Comparison of ENCODE assay signal across 8 cellular contexts in genomic region chr6:89117285-89118108, GRCh38. TPM values are rescaled to one million over a fixed set of nuclear protein-coding genes. Genes with fewer than 3 reads are reported as not detected.
DNase-seq lines count a peak whose midpoint lies in the region; ATAC-seq and TF ChIP-seq lines count a peak whose summit lies in the region.

TSS of gene SRSF12 (minus strand) at chr6:89118071. CDS start at chr6:89117887, 184 bp downstream.

- H3K9me3 ChIP-seq in esophagus squamous epithelium (no peaks in the 10 kb centered on the region), thoracic aorta (no peaks in the 10 kb centered on the region)

- DNase-seq in HFF-Myc (ENCODE audit: extremely low read depth, low read depth) (no peak), NCI-H2171 treated with DMSO at 0.1 percent for 48 hours (lab: John Stamatoyannopoulos, UW) (peak; percentile 59), activated T-cell treated with anti-CD3 and anti-CD28 coated beads for 4 hours (peak; percentile 5), esophagus squamous epithelium (lab: John Stamatoyannopoulos, UW) (no peak), thoracic aorta (ENCODE audit: low spot score) (no peak), H4 (ENCODE audit: low spot score) (no peak)
- DNase-seq in natural killer cell treated with Interleukin-12 subunit alpha and Interleukin-12 subunit beta and Interleukin-15 and Interleukin-18, amount 100 ng/mL, for 72 hours (ENCODE audit: low spot score), result peak; percentile 77

- peak; percentile 96 to 97 for ATAC-seq in natural killer cell treated with Interleukin-12 subunit alpha and Interleukin-12 subunit beta and Interleukin-15 and Interleukin-18, amount 100 ng/mL, for 72 hours
- ATAC-seq in thoracic aorta (ENCODE audit: insufficient number of reproducible peaks, low FRiP score, low read depth), result no peak

- H3K9me3 Mint-ChIP-seq in natural killer cell treated with Interleukin-12 subunit alpha and Interleukin-12 subunit beta and Interleukin-15 and Interleukin-18, amount 100 ng/mL, for 72 hours, result no peaks in the 10 kb centered on the region

- peaks cover 0 to 3% of the 10 kb centered on the region in 2 donors for H3K27me3 Mint-ChIP-seq in natural killer cell treated with Interleukin-12 subunit alpha and Interleukin-12 subunit beta and Interleukin-15 and Interleukin-18, amount 100 ng/mL, for 72 hours

- no peaks in the 10 kb centered on the region for H3K36me3 ChIP-seq in esophagus squamous epithelium
- no peaks in the 10 kb centered on the region for H3K36me3 ChIP-seq in thoracic aorta

- peaks cover 11 to 12% of the 10 kb centered on the region in 2 donors for H3K4me1 Mint-ChIP-seq in natural killer cell treated with Interleukin-12 subunit alpha and Interleukin-12 subunit beta and Interleukin-15 and Interleukin-18, amount 100 ng/mL, for 72 hours (ENCODE audit: low read depth in 2 of 2)

- 0 to 2% methylated on average over 14 of the region's 105 CpGs for WGBS in esophagus squamous epithelium, 2 donors

- intact Hi-C loops in esophagus squamous epithelium (cut with DNase I), result loop anchor here (10.0 kb wide), 1 partner anchor 133 kb away; no protein-coding TSS in a partner anchor

- H3K4me3 ChIP-seq in HFF-Myc (replicated peaks; ENCODE audit: low read depth, low read length) (peak within 1 kb of the TSS; percentile 47), esophagus squamous epithelium (peak within 1 kb of the TSS; percentile 52 to 91 (median 62)), thoracic aorta (peak within 1 kb of the TSS; percentile 89)

- no peak for TF ChIP-seq POLR2A in esophagus squamous epithelium (IDR thresholded peaks at IDR 0.05)

- peaks cover 0 to 3% (median 0%) of the 10 kb centered on the region in 4 donors for H3K27me3 ChIP-seq in esophagus squamous epithelium
- H3K27me3 ChIP-seq in thoracic aorta (replicated peaks; ENCODE audit: insufficient read depth), result no peaks in the 10 kb centered on the region

- peak within 1 kb of the TSS; percentile 54 to 58 for H3K27ac Mint-ChIP-seq in natural killer cell treated with Interleukin-12 subunit alpha and Interleukin-12 subunit beta and Interleukin-15 and Interleukin-18, amount 100 ng/mL, for 72 hours

- H3K27ac ChIP-seq in esophagus squamous epithelium (peak within 1 kb of the TSS; percentile 8 to 41 (median 22)), thoracic aorta (peak within 1 kb of the TSS; percentile 15 to 20)

- H3K4me1 ChIP-seq in esophagus squamous epithelium (peaks cover 0 to 23% (median 3%) of the 10 kb centered on the region in 3 donors), thoracic aorta (ENCODE audit: control insufficient read depth in 1 of 2, low read depth in 2 of 2) (peaks cover 0 to 17% of the 10 kb centered on the region in 2 donors)

- TF ChIP-seq CTCF in GM12872 (IDR thresholded peaks at IDR 0.05; ENCODE audit: insufficient read depth, low read depth, low read length) (peak; percentile 17; the same call in 1 of the 3 replicates), HFF-Myc (IDR thresholded peaks at IDR 0.05; ENCODE audit: low read depth, low read length, missing control alignments) (no peak), esophagus squamous epithelium (IDR thresholded peaks at IDR 0.05) (no peak), thoracic aorta (IDR thresholded peaks at IDR 0.05) (no peak)

- peak within 1 kb of the TSS; percentile 92 for H3K4me3 Mint-ChIP-seq in natural killer cell treated with Interleukin-12 subunit alpha and Interleukin-12 subunit beta and Interleukin-15 and Interleukin-18, amount 100 ng/mL, for 72 hours

- H3K36me3 Mint-ChIP-seq in natural killer cell treated with Interleukin-12 subunit alpha and Interleukin-12 subunit beta and Interleukin-15 and Interleukin-18, amount 100 ng/mL, for 72 hours, result no peaks in the 10 kb centered on the region

RNA-seq across cellular contexts. Expression of gene SRSF12, which starts in this region (rescaled TPM):
- total RNA-seq in esophagus squamous epithelium (under 1 TPM; 0.19 to 0.44 (median 0.38) TPM), thoracic aorta (1 to 10 TPM in 1 of 2 donors, under 1 TPM in 1; 0.41 to 1.3 TPM)
- under 1 TPM; 0.14 to 0.17 TPM for total RNA-seq in natural killer cell treated with Interleukin-12 subunit alpha and Interleukin-12 subunit beta and Interleukin-15 and Interleukin-18, amount 100 ng/mL, for 72 hours
- total RNA-seq in H4 (2014; rRNA removed; shearing (Covaris generic)), result not detected in 2 replicates

Comparison
In these comparisons a context has a peak if more than half of its experiments do, and no peak if none do; other contexts are left out.
1. Peak in DNase-seq and ATAC-seq in natural killer cell treated with Interleukin-12 subunit alpha and Interleukin-12 subunit beta and Interleukin-15 and Interleukin-18, amount 100 ng/mL, for 72 hours; RNA of the gene not detected or under 1 TPM.
2. DNase-seq: peak in NCI-H2171 treated with DMSO at 0.1 percent for 48 hours (single experiment) and activated T-cell treated with anti-CD3 and anti-CD28 coated beads for 4 hours (single experiment); none in HFF-Myc (single experiment), esophagus squamous epithelium (single experiment), thoracic aorta (single experiment) and H4 (single experiment).
3. Peak in every context shown above with its lines, with median percentiles within 50 percentile points of each other: H3K4me3 ChIP-seq.